Comparison of ENCODE assay signal across 10 cellular contexts in genomic region chr14:88628033-88628432, GRCh38.
"Had no signal": no experiment of that assay in that cellular context is flagged by ENCODE, and none has a peak within 500 bp of the region (broad histone marks: within the 10 kb centered on the region; RNA-seq: fewer than 3 reads in every experiment).

No MANE protein-coding gene starts in this region.

- H3K4me3 ChIP-seq: GM23248, HAP-1, K562 had no signal

- FAIRE-seq: HTR-8/SVneo, K562 had no signal

- H3K27ac Mint-ChIP-seq: HFFc6 had no signal

- H3K4me3 Mint-ChIP-seq: HFFc6 had no signal

- DNase-seq: GM23248, GOT3, H7, HFFc6, IMR-90, KG1 had no signal

- H3K9me3 Mint-ChIP-seq: HFFc6 had no signal

- ATAC-seq: HCT116, K562 had no signal
